In the genomic region with DNA sequence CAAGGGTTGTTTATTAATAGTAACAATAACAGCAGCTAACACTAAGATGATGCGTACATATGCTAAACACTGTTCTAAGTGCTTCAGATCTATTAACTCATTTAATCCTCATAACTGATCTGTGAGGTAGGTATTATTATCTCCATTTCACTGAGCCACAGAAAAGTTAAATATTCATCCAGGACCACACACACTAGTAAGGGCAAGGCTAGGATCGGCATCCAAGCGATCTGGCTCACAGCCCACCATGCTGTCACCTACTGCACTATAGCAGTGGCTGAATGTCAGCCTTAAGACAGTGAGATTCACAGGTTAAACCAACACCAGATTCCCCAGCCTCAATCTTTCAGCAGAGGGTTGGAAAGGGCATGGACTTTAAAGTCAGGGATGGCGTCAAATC, we compare ENCODE assay signal across 18 cellular contexts.
"Had no signal": no experiment of that assay in that cellular context is flagged by ENCODE, and none has a peak within 500 bp of the region (broad histone marks: within the 10 kb centered on the region; RNA-seq: fewer than 3 reads in every experiment).

No MANE protein-coding gene starts in this region.

- H3K4me1 ChIP-seq: parathyroid adenoma had no signal

- DNase-seq: activated CD4-positive, alpha-beta T cell treated with anti-CD3 and anti-CD28 coated beads, Interleukin-2, amount 10 ng/mL, durations not matched to agents 7 days and 5 days; activated CD4-positive, CD25-positive, alpha-beta regulatory T cell treated with anti-CD3 and anti-CD28 coated beads, Interleukin-2, amount 50 U/mL, for 72 hours; activated CD8-positive, alpha-beta memory T cell treated with anti-CD3 and anti-CD28 coated beads, Interleukin-2, amount 10 ng/mL, durations not matched to agents 7 days and 5 days; activated CD8-positive, alpha-beta T cell treated with anti-CD3 and anti-CD28 coated beads for 36 hours; activated effector memory CD4-positive, alpha-beta T cell treated with anti-CD3 and anti-CD28 coated beads, Interleukin-2, amount 50 U/mL, for 16 hours; activated naive CD4-positive, alpha-beta T cell treated with anti-CD3 and anti-CD28 coated beads, Interleukin-2, amount 50 U/mL, for 16 hours; activated naive CD8-positive, alpha-beta T cell treated with anti-CD3 and anti-CD28 coated beads, Interleukin-2, amount 50 U/mL, for 24 hours; activated T-cell treated with anti-CD3 and anti-CD28 coated beads for 4 hours; effector memory CD4-positive, alpha-beta T cell; foreskin keratinocyte; immature natural killer cell; stimulated activated CD4-positive, alpha-beta T cell treated with anti-CD3 and anti-CD28 coated beads, Interleukin-12 subunit alpha, Interleukin-12 subunit beta, amount 100 ng/mL, for 4 hours; stimulated activated naive CD8-positive, alpha-beta T cell treated with anti-CD3 and anti-CD28 coated beads, Interleukin-15, amount 100 ng/mL, for 72 hours; transverse colon; WERI-Rb-1 had no signal

- H3K79me2 ChIP-seq: hepatocyte had no signal

- H3K9me3 ChIP-seq: transverse colon had no signal

- H3K36me3 ChIP-seq: transverse colon had no signal

- H3K9ac ChIP-seq: parathyroid adenoma had no signal

- H3K27me3 ChIP-seq: foreskin keratinocyte, hepatocyte, transverse colon had no signal

- H3K27ac ChIP-seq: foreskin keratinocyte, hepatocyte, parathyroid adenoma, WERI-Rb-1 had no signal

- H2AFZ ChIP-seq: hepatocyte, parathyroid adenoma had no signal

- H3K4me2 ChIP-seq: hepatocyte had no signal

- H3K4me3 ChIP-seq: hepatocyte, transverse colon had no signal

- ATAC-seq: activated CD8-positive, alpha-beta memory T cell treated with anti-CD3 and anti-CD28 coated beads, Interleukin-2, amount 10 ng/mL, durations not matched to agents 7 days and 5 days; activated CD8-positive, alpha-beta T cell treated with anti-CD3 and anti-CD28 coated beads for 36 hours; activated naive CD8-positive, alpha-beta T cell treated with anti-CD3 and anti-CD28 coated beads, Interleukin-2, amount 50 U/mL, for 24 hours; foreskin keratinocyte; natural killer cell treated with Interleukin-12 subunit alpha and Interleukin-12 subunit beta and Interleukin-15 and Interleukin-18, amount 100 ng/mL, for 72 hours; stimulated activated naive CD8-positive, alpha-beta T cell treated with anti-CD3 and anti-CD28 coated beads, Interleukin-15, amount 100 ng/mL, for 72 hours had no signal
